In genomic region chr20:44217342-44218092, GRCh38 we compare ENCODE assay signal across 9 cellular contexts. TPM values are rescaled to one million over a fixed set of nuclear protein-coding genes. Genes with fewer than 3 reads are reported as not detected.
DNase-seq lines count a peak whose midpoint lies in the region; ATAC-seq and TF ChIP-seq lines count a peak whose summit lies in the region.
"Had no signal": no experiment of that assay in that cellular context is flagged by ENCODE, and none has a peak within 500 bp of the region (broad histone marks: within the 10 kb centered on the region; RNA-seq: fewer than 3 reads in every experiment).

No MANE protein-coding gene starts in this region.

- H3K4me1 ChIP-seq in Karpas-422 (ENCODE audit: low read length) (no peaks in the 10 kb centered on the region), gastroesophageal sphincter (peaks cover 0 to 39% (median 0%) of the 10 kb centered on the region in 3 donors), ovary (ENCODE audit: insufficient read depth) (peaks cover 3% of the 10 kb centered on the region), upper lobe of right lung (peaks cover 13% of the 10 kb centered on the region)

- DNase-seq in DMS 273 treated with DMSO at 0.1 percent for 48 hours (lab: John Stamatoyannopoulos, UW), result peak; percentile 31
- DNase-seq in Karpas-422, result peak; percentile 84
- peak; percentile 48 to 65 for DNase-seq in SHP77 (lab: John Stamatoyannopoulos, UW)
- peak; percentile 88 for DNase-seq in activated effector memory CD4-positive, alpha-beta T cell treated with anti-CD3 and anti-CD28 coated beads, Interleukin-2, amount 50 U/mL, for 16 hours
- peak; percentile 49 to 63 (median 59) for DNase-seq in ovary
- peak; percentile 82 for DNase-seq in upper lobe of right lung
- no peak for DNase-seq in cortex of kidney (lab: John Stamatoyannopoulos, UW)

- no peaks in the 10 kb centered on the region for H3K9me3 ChIP-seq in Karpas-422 (ENCODE audit: low read length)
- H3K9me3 ChIP-seq in gastroesophageal sphincter, result no peaks in the 10 kb centered on the region
- H3K9me3 ChIP-seq in ovary, result no peaks in the 10 kb centered on the region
- no peaks in the 10 kb centered on the region for H3K9me3 ChIP-seq in upper lobe of right lung

- WGBS in gastroesophageal sphincter (ENCODE audit: low coverage in 1 of 2), 2 donors, result 39 to 58% methylated on average over 7 of the region's 11 CpGs
- 59 to 60% (median 59%) methylated on average over 11 of the region's 11 CpGs for WGBS in ovary, 3 donors

- TF ChIP-seq POLR2A in gastroesophageal sphincter (IDR thresholded peaks at IDR 0.05), result no peak
- TF ChIP-seq POLR2A in ovary (IDR thresholded peaks at IDR 0.05), result no peak

- H3K4me3 ChIP-seq in Karpas-422 (ENCODE audit: low read length), result no peak overlapping the region
- no peak overlapping the region for H3K4me3 ChIP-seq in gastroesophageal sphincter
- H3K4me3 ChIP-seq in ovary, result no peak overlapping the region
- H3K4me3 ChIP-seq in upper lobe of right lung, result peak overlapping the region; percentile 36

- ATAC-seq in gastroesophageal sphincter (peak; percentile 72), upper lobe of right lung (peak; percentile 94)

- no peaks in the 10 kb centered on the region for H3K79me2 ChIP-seq in Karpas-422 (ENCODE audit: low read length)

- H3K27ac ChIP-seq in Karpas-422 (ENCODE audit: low read length) (no peak overlapping the region), gastroesophageal sphincter (no peak overlapping the region), ovary (no peak overlapping the region), upper lobe of right lung (peak overlapping the region; percentile 58)

- intact Hi-C loops in ovary (cut with DNase I) (loop anchor here (1.0 to 10.0 kb wide), 8 partner anchors 93 to 397 kb away; partner anchors contain the start of gene FITM2 (in 3 of the 4)), upper lobe of right lung (cut with DNase I) (loop anchor here (5.0 to 10.0 kb wide), 2 partner anchors 95 to 167 kb away; partner anchors contain the start of gene FITM2)

- peak; percentile 68 to 89 (median 76) for TF ChIP-seq CTCF in gastroesophageal sphincter (IDR thresholded peaks at IDR 0.05)
- peak; percentile 34 to 60 (median 43) for TF ChIP-seq CTCF in ovary (IDR thresholded peaks at IDR 0.05)
- TF ChIP-seq CTCF in upper lobe of right lung (IDR thresholded peaks at IDR 0.05), result peak; percentile 91

- no peaks in the 10 kb centered on the region for H4K20me1 ChIP-seq in Karpas-422 (ENCODE audit: insufficient read depth, low read depth, low read length)

- H2AFZ ChIP-seq in Karpas-422 (ENCODE audit: low read length), result no peak overlapping the region

- H3K4me2 ChIP-seq in Karpas-422 (ENCODE audit: low read depth, low read length, poor library complexity, severe bottlenecking), result no peak overlapping the region

- no peaks in the 10 kb centered on the region for H3K36me3 ChIP-seq in Karpas-422 (ENCODE audit: insufficient read depth, low read length)
- peaks cover 0 to 33% of the 10 kb centered on the region in 2 donors for H3K36me3 ChIP-seq in gastroesophageal sphincter
- no peaks in the 10 kb centered on the region for H3K36me3 ChIP-seq in ovary
- H3K36me3 ChIP-seq in upper lobe of right lung, result no peaks in the 10 kb centered on the region

- no peaks in the 10 kb centered on the region for H3K27me3 ChIP-seq in Karpas-422 (ENCODE audit: low read length)
- no peaks in the 10 kb centered on the region for H3K27me3 ChIP-seq in gastroesophageal sphincter
- H3K27me3 ChIP-seq in ovary, result no peaks in the 10 kb centered on the region
- H3K27me3 ChIP-seq in upper lobe of right lung, result no peaks in the 10 kb centered on the region

- H3K9ac ChIP-seq in Karpas-422 (ENCODE audit: low read length), result no peak overlapping the region

- no peaks in the 10 kb centered on the region for H3K9me2 ChIP-seq in Karpas-422 (replicated peaks; ENCODE audit: insufficient read depth, low read length)

- TF ChIP-seq EP300 in gastroesophageal sphincter (IDR thresholded peaks at IDR 0.05) (no peak), ovary (IDR thresholded peaks at IDR 0.05) (no peak)

RNA-seq across cellular contexts. Expression of gene OSER1, which starts 6.9 kb away (rescaled TPM):
- 18.8 and 19.6 TPM in 2 replicates for total RNA-seq in Karpas-422 (2014; rRNA removed; shearing (Covaris generic); ENCODE audit: low replicate concordance)
- total RNA-seq in gastroesophageal sphincter (10 to 100 TPM; 47.6 to 97.3 (median 70.3) TPM), ovary (10 to 100 TPM; 27.7 to 40.1 (median 37.2) TPM), upper lobe of right lung (29.6 TPM)
- polyA plus RNA-seq in ovary, result 10 to 100 TPM; 39.6 to 55.3 TPM

RNA-seq across cellular contexts. Expression of gene GDAP1L1, which starts 29.6 kb away (rescaled TPM):
- total RNA-seq in Karpas-422 (2014; rRNA removed; shearing (Covaris generic); ENCODE audit: low replicate concordance), result 0.89 and 0.97 TPM in 2 replicates
- under 1 TPM in 1 of 4 donors, not detected in 3; 0.67 TPM for total RNA-seq in gastroesophageal sphincter
- 1 to 10 TPM; 1.3 to 3.3 (median 1.7) TPM for total RNA-seq in ovary
- polyA plus RNA-seq in ovary, result 1 to 10 TPM in 1 of 2 donors, under 1 TPM in 1; 0.72 to 1.6 TPM
- not detected for total RNA-seq in upper lobe of right lung
- total RNA-seq: activated CD8-positive, alpha-beta memory T cell treated with anti-CD3 and anti-CD28 coated beads for 36 hours had no signal

RNA-seq across cellular contexts. Expression of gene JPH2, which starts 30.5 kb away (rescaled TPM):
- not detected in 2 replicates for total RNA-seq in Karpas-422 (2014; rRNA removed; shearing (Covaris generic); ENCODE audit: low replicate concordance)
- 100 to 1,000 TPM; 173 to 442 (median 242) TPM for total RNA-seq in gastroesophageal sphincter
- total RNA-seq in ovary, result 10 to 100 TPM in 1 of 7 donors, 1 to 10 TPM in 5, under 1 TPM in 1; 0.48 to 27.4 (median 3.0) TPM
- polyA plus RNA-seq in ovary, result 1 to 10 TPM; 2.9 to 7.5 TPM
- 7.9 TPM for total RNA-seq in upper lobe of right lung
- total RNA-seq: activated CD8-positive, alpha-beta memory T cell treated with anti-CD3 and anti-CD28 coated beads for 36 hours had no signal

Comparison
In these comparisons a context has a peak if more than half of its experiments do, and no peak if none do; other contexts are left out.
1. RNA of gene JPH2, which starts 30.5 kb away (total RNA-seq): 173 to 442 TPM in gastroesophageal sphincter; 7.9 TPM in upper lobe of right lung (single experiment), 0.48 to 27.4 TPM in ovary and not detected in Karpas-422; every median in the first group is over 4 times any median in the second.
2. Peak in every context shown above with its lines, with median percentiles within 50 percentile points of each other: CTCF ChIP-seq.